ENCODE assay signal across 18 cellular contexts in genomic region chr14:75458305-75458704, GRCh38. TPM values are rescaled to one million over a fixed set of nuclear protein-coding genes. Genes with fewer than 3 reads are reported as not detected.
DNase-seq lines count a peak whose midpoint lies in the region; ATAC-seq and TF ChIP-seq lines count a peak whose summit lies in the region.
"Had no signal": no experiment of that assay in that cellular context is flagged by ENCODE, and none has a peak within 500 bp of the region (broad histone marks: within the 10 kb centered on the region; RNA-seq: fewer than 3 reads in every experiment).

No MANE protein-coding gene starts in this region.

- no peak for DNase-seq in activated CD4-positive, alpha-beta T cell treated with anti-CD3 and anti-CD28 coated beads, Interleukin-2, amount 10 ng/mL, durations not matched to agents 24 days and 14 days
- DNase-seq in activated CD4-positive, alpha-beta T cell treated with anti-CD3 and anti-CD28 coated beads, Interleukin-2, amount 50 U/mL, for 1 hour, result no peak
- no peak for DNase-seq in HL-60 (ENCODE audit: low read depth in 1 of 2, low spot score in 1 of 2)
- DNase-seq in endodermal cell, result no peak
- DNase-seq in psoas muscle, result no peak
- no peak for DNase-seq in vagina (ENCODE audit: extremely low spot score in 2 of 2)
- no peak for DNase-seq in osteocyte (ENCODE audit: extremely low spot score, unreplicated experiment)
- DNase-seq in activated naive CD4-positive, alpha-beta T cell (lab: John Stamatoyannopoulos, UW), result no peak
- DNase-seq: 8988T; activated naive CD4-positive, alpha-beta T cell treated with anti-CD3 and anti-CD28 coated beads, Interleukin-2, amount 50 U/mL, for 16 hours; activated T-cell treated with anti-CD3 and anti-CD28 coated beads, Interleukin-2, amount 50 U/mL, for 72 hours; anterior cingulate cortex; CD8-positive, alpha-beta T cell; DMS 273 treated with DMSO at 0.1 percent for 48 hours; NCI-H1048; NCI-H1930 had no signal

- peak overlapping the region; percentile 92 for H3K27ac ChIP-seq in HL-60 (replicated peaks)
- no peak overlapping the region for H3K27ac ChIP-seq in endodermal cell (ENCODE audit: low read depth, low read length)
- H3K27ac ChIP-seq in psoas muscle, result peak overlapping the region; percentile 81
- H3K27ac ChIP-seq in vagina, result no peak overlapping the region

- H3K27me3 ChIP-seq in HL-60 (ENCODE audit: insufficient read depth, poor library complexity, severe bottlenecking) (no peaks in the 10 kb centered on the region), endodermal cell (ENCODE audit: control insufficient read depth, insufficient read depth, low read length, poor library complexity, severe bottlenecking) (no peaks in the 10 kb centered on the region), psoas muscle (ENCODE audit: insufficient read depth in 3 of 3, low read length in 2 of 3) (no peaks in the 10 kb centered on the region), vagina (no peaks in the 10 kb centered on the region)

- H3K36me3 Mint-ChIP-seq in activated CD4-positive, alpha-beta T cell treated with anti-CD3 and anti-CD28 coated beads, Interleukin-2, amount 10 ng/mL, durations not matched to agents 24 days and 14 days (ENCODE audit: low read depth), result no peaks in the 10 kb centered on the region
- H3K36me3 Mint-ChIP-seq in endodermal cell (ENCODE audit: low read depth) (peaks cover 10% of the 10 kb centered on the region), osteocyte (ENCODE audit: unreplicated experiment) (peaks cover 28% of the 10 kb centered on the region)
- H3K36me3 Mint-ChIP-seq: CD8-positive, alpha-beta T cell had no signal

- no peak for TF ChIP-seq POLR2A in vagina (IDR thresholded peaks at IDR 0.05)

- H3K4me1 ChIP-seq in endodermal cell (ENCODE audit: control insufficient read depth, insufficient read depth, low read length), result peaks cover 6% of the 10 kb centered on the region
- peaks cover 72% of the 10 kb centered on the region for H3K4me1 ChIP-seq in psoas muscle
- peaks cover 64% of the 10 kb centered on the region for H3K4me1 ChIP-seq in vagina

- WGBS in endodermal cell (ENCODE audit: insufficient coverage in 1 of 2, insufficient read length in 1 of 2), 2 experiments, result 100% methylated on average over 1 of the region's 3 CpGs; no CpG with 5 or more reads in 1 of the 2 experiments
- WGBS in psoas muscle, 3 donors, result 66 to 99% (median 84%) methylated on average over 3 of the region's 3 CpGs

- H3K4me1 Mint-ChIP-seq in activated CD4-positive, alpha-beta T cell treated with anti-CD3 and anti-CD28 coated beads, Interleukin-2, amount 10 ng/mL, durations not matched to agents 24 days and 14 days, result peaks cover 5% of the 10 kb centered on the region
- H3K4me1 Mint-ChIP-seq in endodermal cell, result peaks cover 22% of the 10 kb centered on the region
- H3K4me1 Mint-ChIP-seq in osteocyte (ENCODE audit: unreplicated experiment), result peaks cover 55% of the 10 kb centered on the region

- no peak for ATAC-seq in psoas muscle
- ATAC-seq: activated CD4-positive, CD25-positive, alpha-beta regulatory T cell treated with anti-CD3 and anti-CD28 coated beads, Interleukin-2, amount 50 U/mL, for 24 hours; activated T-cell treated with anti-CD3 and anti-CD28 coated beads, Interleukin-2, amount 50 U/mL, for 72 hours; CD8-positive, alpha-beta T cell had no signal

- H3K4me3 Mint-ChIP-seq in activated CD4-positive, alpha-beta T cell treated with anti-CD3 and anti-CD28 coated beads, Interleukin-2, amount 10 ng/mL, durations not matched to agents 24 days and 14 days, result no peak overlapping the region
- H3K4me3 Mint-ChIP-seq in endodermal cell (no peak overlapping the region), osteocyte (ENCODE audit: unreplicated experiment) (no peak overlapping the region)
- H3K4me3 Mint-ChIP-seq: activated T-cell treated with anti-CD3 and anti-CD28 coated beads, Interleukin-2, amount 50 U/mL, for 72 hours; CD8-positive, alpha-beta T cell had no signal

- no peak overlapping the region for H3K4me3 ChIP-seq in HL-60 (replicated peaks; ENCODE audit: insufficient read depth, low read length)
- H3K4me3 ChIP-seq in endodermal cell (ENCODE audit: low read length), result no peak overlapping the region
- H3K4me3 ChIP-seq in psoas muscle, result no peak overlapping the region
- no peak overlapping the region for H3K4me3 ChIP-seq in vagina
- H3K4me3 ChIP-seq: lung had no signal

- H3K9ac ChIP-seq in endodermal cell (ENCODE audit: extremely low read depth, low read length, poor library complexity, severe bottlenecking), result no peak overlapping the region

- no peaks in the 10 kb centered on the region for H3K9me3 Mint-ChIP-seq in activated CD4-positive, alpha-beta T cell treated with anti-CD3 and anti-CD28 coated beads, Interleukin-2, amount 10 ng/mL, durations not matched to agents 24 days and 14 days
- no peaks in the 10 kb centered on the region for H3K9me3 Mint-ChIP-seq in endodermal cell
- no peaks in the 10 kb centered on the region for H3K9me3 Mint-ChIP-seq in osteocyte (ENCODE audit: unreplicated experiment)
- H3K9me3 Mint-ChIP-seq: activated T-cell treated with anti-CD3 and anti-CD28 coated beads, Interleukin-2, amount 50 U/mL, for 72 hours; CD8-positive, alpha-beta T cell had no signal

- H3K27ac Mint-ChIP-seq in activated CD4-positive, alpha-beta T cell treated with anti-CD3 and anti-CD28 coated beads, Interleukin-2, amount 10 ng/mL, durations not matched to agents 24 days and 14 days, result peak overlapping the region; percentile 72
- peak overlapping the region; percentile 48 for H3K27ac Mint-ChIP-seq in endodermal cell
- H3K27ac Mint-ChIP-seq in osteocyte (ENCODE audit: unreplicated experiment), result no peak overlapping the region
- H3K27ac Mint-ChIP-seq: activated T-cell treated with anti-CD3 and anti-CD28 coated beads, Interleukin-2, amount 50 U/mL, for 72 hours; CD8-positive, alpha-beta T cell had no signal

- H3K36me3 ChIP-seq in endodermal cell (ENCODE audit: control insufficient read depth, insufficient read depth, low read length), result peaks cover 10% of the 10 kb centered on the region
- peaks cover 6 to 45% of the 10 kb centered on the region in 2 donors for H3K36me3 ChIP-seq in psoas muscle (ENCODE audit: insufficient read depth in 1 of 2, low read depth in 1 of 2)
- no peaks in the 10 kb centered on the region for H3K36me3 ChIP-seq in vagina

- intact Hi-C loops in activated CD4-positive, alpha-beta T cell treated with anti-CD3 and anti-CD28 coated beads, Interleukin-2, amount 10 ng/mL, durations not matched to agents 24 days and 14 days (cut with micrococcal nuclease), result no loop called here
- intact Hi-C loops in psoas muscle (cut with DNase I), result no loop called here
- intact Hi-C loops in vagina (cut with DNase I), result no loop called here

- H3K9me3 ChIP-seq in endodermal cell (ENCODE audit: control insufficient read depth, low read length) (no peaks in the 10 kb centered on the region), psoas muscle (no peaks in the 10 kb centered on the region), vagina (no peaks in the 10 kb centered on the region)

- TF ChIP-seq CTCF in HL-60 (IDR thresholded peaks at IDR 0.05; ENCODE audit: insufficient read depth, low read length) (no peak), endodermal cell (conservative IDR thresholded peaks at IDR 0.05) (no peak), psoas muscle (IDR thresholded peaks at IDR 0.05) (no peak), vagina (IDR thresholded peaks at IDR 0.05) (no peak), osteocyte (IDR thresholded peaks at IDR 0.05) (no peak)

- no peaks in the 10 kb centered on the region for H3K27me3 Mint-ChIP-seq in activated CD4-positive, alpha-beta T cell treated with anti-CD3 and anti-CD28 coated beads, Interleukin-2, amount 10 ng/mL, durations not matched to agents 24 days and 14 days
- H3K27me3 Mint-ChIP-seq in endodermal cell (ENCODE audit: insufficient read depth), result no peaks in the 10 kb centered on the region
- H3K27me3 Mint-ChIP-seq in osteocyte (ENCODE audit: unreplicated experiment), result no peaks in the 10 kb centered on the region

RNA-seq across cellular contexts. Expression of gene JDP2, which starts 30.5 kb away (rescaled TPM):
- total RNA-seq in activated CD4-positive, alpha-beta T cell treated with anti-CD3 and anti-CD28 coated beads, Interleukin-2, amount 10 ng/mL, durations not matched to agents 24 days and 14 days, result 1.1 and 1.4 TPM in 2 replicates
- 10 to 100 TPM; 15.7 to 23.1 TPM for total RNA-seq in endodermal cell
- 17.2 TPM for polyA plus RNA-seq in endodermal cell (2013, experiment 1 of 2)
- polyA plus RNA-seq in endodermal cell (2013, experiment 2 of 2), result 16.2 TPM
- total RNA-seq in psoas muscle, result 10 to 100 TPM; 11.0 to 49.6 (median 30.8) TPM
- 10 to 100 TPM; 13.2 to 73.2 (median 49.9) TPM for polyA plus RNA-seq in psoas muscle
- total RNA-seq in vagina, result 66.5 TPM
- total RNA-seq in osteocyte, result 53.3 and 57.1 TPM in 2 replicates
- total RNA-seq: CD8-positive, alpha-beta T cell had no signal

Comparison
In these comparisons a context has a peak if more than half of its experiments do, and no peak if none do; other contexts are left out.
1. H3K27ac ChIP-seq: peak in HL-60 (single experiment) and psoas muscle (single experiment); none in endodermal cell (single experiment) and vagina (single experiment).